Comparison of ENCODE assay signal across 25 cellular contexts in the genomic region with DNA sequence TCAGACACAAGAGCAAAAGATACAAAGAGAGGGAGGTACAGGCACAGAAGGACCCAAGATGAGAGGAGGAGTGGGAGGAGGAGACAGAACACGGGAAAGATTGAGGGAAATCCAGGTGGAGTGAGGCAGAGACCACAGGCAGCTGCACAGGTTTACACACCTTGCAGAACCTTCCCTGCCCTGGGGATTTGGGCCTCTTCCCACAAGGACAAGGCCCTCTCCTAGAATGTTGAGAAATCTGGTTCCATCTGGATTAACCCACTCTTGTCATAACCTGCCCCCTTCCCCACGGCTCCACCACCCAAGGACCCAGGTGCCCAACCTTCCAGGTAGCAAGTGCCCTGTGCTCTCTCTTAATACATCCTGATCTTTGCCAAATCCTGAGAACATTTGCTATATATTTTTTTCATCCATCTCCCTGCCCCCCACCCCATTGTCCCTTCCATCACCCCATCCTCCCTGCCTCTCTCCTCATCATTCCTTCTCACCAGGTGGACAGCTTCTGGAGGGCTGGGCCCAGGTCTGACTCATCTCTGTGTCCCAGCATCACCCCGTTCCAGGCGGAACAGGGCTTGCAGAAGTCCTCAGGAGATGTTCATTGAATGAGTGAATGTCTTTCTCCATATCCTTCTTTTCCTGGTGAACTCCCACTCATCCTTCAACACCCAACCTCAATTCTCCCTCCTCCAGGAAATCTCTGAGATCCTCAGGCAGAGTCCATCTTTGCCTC. TPM values are rescaled to one million over a fixed set of nuclear protein-coding genes. Genes with fewer than 3 reads are reported as not detected.
DNase-seq lines count a peak whose midpoint lies in the region; ATAC-seq, FAIRE-seq and TF ChIP-seq lines count a peak whose summit lies in the region.
"Had no signal": no experiment of that assay in that cellular context is flagged by ENCODE, and none has a peak within 500 bp of the region (broad histone marks: within the 10 kb centered on the region; RNA-seq: fewer than 3 reads in every experiment).

No MANE protein-coding gene starts in this region.

- FAIRE-seq in bronchial epithelial cell (lab: Jason Lieb, UNC): peak; percentile 90
- FAIRE-seq: GM12891, HepG2, K562 had no signal

- no peaks in the 10 kb centered on the region for H3K9me2 ChIP-seq in PC-3 (replicated peaks; ENCODE audit: low read length)

- peak overlapping the region; percentile 60 for H3K27ac Mint-ChIP-seq in type B pancreatic cell
- H3K27ac Mint-ChIP-seq in CD8-positive, alpha-beta T cell: no peak overlapping the region
- H3K27ac Mint-ChIP-seq: CD4-positive, alpha-beta memory T cell had no signal

- POLR2A ChIA-PET in PC-3 (lab: Charles Lee; ENCODE audit: unreplicated experiment): no interaction called here
- POLR2A ChIA-PET in CD8-positive, alpha-beta T cell (lab: Charles Lee): no interaction called here

- no TSS peak for BruUV-seq in PC-3 (replicated peaks; lab: Mats Ljungman, UMichigan)

- intact Hi-C loops in PC-3 (cut with micrococcal nuclease): no loop called here
- intact Hi-C loops in CD8-positive, alpha-beta T cell (cut with DNase I, micrococcal nuclease): no loop called here

- H3K27me3 Mint-ChIP-seq in type B pancreatic cell: peaks cover 62% of the 10 kb centered on the region
- H3K27me3 Mint-ChIP-seq in CD8-positive, alpha-beta T cell (ENCODE audit: low read depth): peaks cover 41% of the 10 kb centered on the region

- no peak for TF ChIP-seq CTCF in PC-3 (conservative IDR thresholded peaks at IDR 0.05; ENCODE audit: low read depth, low read length)
- TF ChIP-seq CTCF in bronchial epithelial cell (IDR thresholded peaks at IDR 0.05; ENCODE audit: insufficient read depth, low read length, severe bottlenecking): no peak
- no peak for TF ChIP-seq CTCF in foreskin keratinocyte (conservative IDR thresholded peaks at IDR 0.05)
- no peak for TF ChIP-seq CTCF in type B pancreatic cell (conservative IDR thresholded peaks at IDR 0.05)
- TF ChIP-seq CTCF in CD8-positive, alpha-beta T cell (IDR thresholded peaks at IDR 0.05): no peak

- H3K4me1 Mint-ChIP-seq in type B pancreatic cell (ENCODE audit: unreplicated experiment): no peaks in the 10 kb centered on the region
- no peaks in the 10 kb centered on the region for H3K4me1 Mint-ChIP-seq in CD8-positive, alpha-beta T cell (ENCODE audit: low read depth)
- H3K4me1 Mint-ChIP-seq: CD4-positive, alpha-beta memory T cell had no signal

- H3K36me3 Mint-ChIP-seq in type B pancreatic cell: no peaks in the 10 kb centered on the region
- no peaks in the 10 kb centered on the region for H3K36me3 Mint-ChIP-seq in CD8-positive, alpha-beta T cell
- H3K36me3 Mint-ChIP-seq: CD4-positive, alpha-beta memory T cell had no signal

- H3K27ac ChIP-seq in PC-3 (ENCODE audit: low read length): no peak overlapping the region
- H3K27ac ChIP-seq in foreskin keratinocyte: peak overlapping the region; percentile 94
- H3K27ac ChIP-seq in CD8-positive, alpha-beta T cell (ENCODE audit: low read depth, low read length): no peak overlapping the region
- H3K27ac ChIP-seq: BLaER1, GM23248, SJCRH30 had no signal

- ATAC-seq in PC-3 (no peak; the same call in 1 of the 2 replicates), foreskin keratinocyte (peak; percentile 91), HG02840 (IDR thresholded peaks at IDR 0.05; ENCODE audit: low FRiP score, unreplicated experiment) (no peak)
- ATAC-seq in CD8-positive, alpha-beta T cell: no peak
- ATAC-seq: HepG2, K562, Panc1 had no signal

- H3K9me3 ChIP-seq in PC-3 (ENCODE audit: low read length): 0 out of 2 replicates have a peak, but pooled peaks cover 4% of the 10 kb centered on the region
- H3K9me3 ChIP-seq in CD8-positive, alpha-beta T cell (ENCODE audit: low read length): no peaks in the 10 kb centered on the region
- H3K9me3 ChIP-seq: BLaER1, SJCRH30 had no signal

- no peak overlapping the region for H3K9ac ChIP-seq in PC-3 (ENCODE audit: low read length)
- H3K9ac ChIP-seq: BLaER1, GM23248 had no signal

- peak; percentile 43 for DNase-seq in PC-3
- peak; percentile 70 for DNase-seq in bronchial epithelial cell (ENCODE audit: low read depth)
- DNase-seq in foreskin keratinocyte: peak; percentile 82 to 88
- no peak for DNase-seq in type B pancreatic cell (ENCODE audit: extremely low spot score, unreplicated experiment)
- no peak for DNase-seq in CD8-positive, alpha-beta T cell
- no peak for DNase-seq in DMS 273 treated with DMSO at 0.1 percent for 48 hours (lab: John Stamatoyannopoulos, UW)
- DNase-seq: CD4-positive, alpha-beta memory T cell; DMS153; GM23248; HCEC 1CT; MM.1S; NCI-H1048; NCI-H1417 treated with DMSO at 0.1 percent for 48 hours; NCI-H187; NCI-H446 treated with DMSO at 0.1 percent for 48 hours; NCI-H526 treated with DMSO at 0.1 percent for 48 hours; SJCRH30 had no signal

- H3F3A ChIP-seq in PC-3 (ENCODE audit: low read length, unreplicated experiment): no peaks in the 10 kb centered on the region

- no peak overlapping the region for H2AFZ ChIP-seq in PC-3 (ENCODE audit: low read length)
- H2AFZ ChIP-seq: GM23248 had no signal

- H3K9me3 Mint-ChIP-seq in type B pancreatic cell: no peaks in the 10 kb centered on the region
- no peaks in the 10 kb centered on the region for H3K9me3 Mint-ChIP-seq in CD8-positive, alpha-beta T cell

- H3K4me3 Mint-ChIP-seq in type B pancreatic cell: no peak overlapping the region
- no peak overlapping the region for H3K4me3 Mint-ChIP-seq in CD8-positive, alpha-beta T cell
- H3K4me3 Mint-ChIP-seq: CD4-positive, alpha-beta memory T cell had no signal

- no peaks in the 10 kb centered on the region for H4K20me1 ChIP-seq in PC-3 (ENCODE audit: low read length)
- H4K20me1 ChIP-seq: BLaER1 had no signal

- no peak overlapping the region for H3K4me2 ChIP-seq in PC-3 (ENCODE audit: low read length)
- H3K4me2 ChIP-seq: BLaER1 had no signal

- no peak overlapping the region for H3K4me3 ChIP-seq in PC-3 (ENCODE audit: low read length)
- no peak overlapping the region for H3K4me3 ChIP-seq in bronchial epithelial cell (ENCODE audit: low read depth, low read length)
- no peak overlapping the region for H3K4me3 ChIP-seq in CD8-positive, alpha-beta T cell (ENCODE audit: low read depth, low read length)
- H3K4me3 ChIP-seq: BLaER1, GM23248, K562, SJCRH30 had no signal

- H3K36me3 ChIP-seq in PC-3 (ENCODE audit: low read depth, low read length) (no peaks in the 10 kb centered on the region), bronchial epithelial cell (ENCODE audit: control insufficient read depth, insufficient read depth, low read length) (no peaks in the 10 kb centered on the region)
- H3K36me3 ChIP-seq in CD8-positive, alpha-beta T cell (ENCODE audit: insufficient read depth, low read length): no peaks in the 10 kb centered on the region
- H3K36me3 ChIP-seq: BLaER1, SJCRH30 had no signal

- peaks cover 19% of the 10 kb centered on the region; the same call in 1 of the 2 replicates for H3K4me1 ChIP-seq in PC-3 (ENCODE audit: insufficient read depth, low read length)
- peaks cover 13% of the 10 kb centered on the region for H3K4me1 ChIP-seq in foreskin keratinocyte
- no peaks in the 10 kb centered on the region for H3K4me1 ChIP-seq in CD8-positive, alpha-beta T cell (ENCODE audit: insufficient read depth, low read length)
- H3K4me1 ChIP-seq: SJCRH30 had no signal

- H3K27me3 ChIP-seq in PC-3 (ENCODE audit: low read length) (no peaks in the 10 kb centered on the region), bronchial epithelial cell (ENCODE audit: control insufficient read depth, insufficient read depth, low read length) (no peaks in the 10 kb centered on the region), foreskin keratinocyte (no peaks in the 10 kb centered on the region)
- H3K27me3 ChIP-seq in CD8-positive, alpha-beta T cell (ENCODE audit: insufficient read depth, low read length): peaks cover 4% of the 10 kb centered on the region
- H3K27me3 ChIP-seq: BLaER1 had no signal

- CTCF ChIA-PET in PC-3 (lab: Charles Lee): no interaction called here
- CTCF ChIA-PET in CD8-positive, alpha-beta T cell (lab: Charles Lee): no interaction called here

- no peaks in the 10 kb centered on the region for H3K79me2 ChIP-seq in PC-3 (ENCODE audit: low read length)

RNA-seq across cellular contexts. Expression of a gene that starts 8.8 kb away (rescaled TPM):
- total RNA-seq in PC-3 (2014; rRNA removed) (2.3 TPM in 1 of 2 replicates, not detected in the other), bronchial epithelial cell (7.6 and 91.1 TPM in 2 replicates), foreskin keratinocyte (88.9 and 91.7 TPM in 2 replicates), type B pancreatic cell (ENCODE audit: low replicate concordance) (2.6 and 12.0 TPM in 2 replicates)
- polyA plus RNA-seq in foreskin keratinocyte: 114 and 124 TPM in 2 replicates
- not detected for total RNA-seq in CD8-positive, alpha-beta T cell
- total RNA-seq: CD4-positive, alpha-beta memory T cell; G401; GM23248; HepG2; LHCN-M2; SJCRH30 had no signal
- polyA plus RNA-seq: CD4-positive, alpha-beta memory T cell; GM23248; HepG2 had no signal

RNA-seq across cellular contexts. Expression of a gene that starts 9.3 kb away (rescaled TPM):
- total RNA-seq in PC-3 (2014; rRNA removed) (1.2 and 2.9 TPM in 2 replicates), bronchial epithelial cell (6.6 and 28.0 TPM in 2 replicates), foreskin keratinocyte (23.5 and 104 TPM in 2 replicates), type B pancreatic cell (ENCODE audit: low replicate concordance) (1.8 and 2.2 TPM in 2 replicates)
- polyA plus RNA-seq in foreskin keratinocyte: 38.6 and 179 TPM in 2 replicates
- not detected for total RNA-seq in CD8-positive, alpha-beta T cell
- total RNA-seq: CD4-positive, alpha-beta memory T cell; G401; GM23248; HepG2; LHCN-M2; SJCRH30 had no signal
- polyA plus RNA-seq: CD4-positive, alpha-beta memory T cell; GM23248; HepG2; K562 had no signal

RNA-seq across cellular contexts. Expression of a gene that starts 16.2 kb away (rescaled TPM):
- total RNA-seq in PC-3 (2014; rRNA removed): 0.23 TPM in 1 of 2 replicates, not detected in the other
- total RNA-seq in bronchial epithelial cell: 1.6 and 52.0 TPM in 2 replicates
- total RNA-seq in foreskin keratinocyte: 3.7 and 7.5 TPM in 2 replicates
- polyA plus RNA-seq in foreskin keratinocyte: 4.2 and 7.3 TPM in 2 replicates
- total RNA-seq in type B pancreatic cell (ENCODE audit: low replicate concordance): 1.3 and 1.4 TPM in 2 replicates
- not detected for total RNA-seq in CD8-positive, alpha-beta T cell
- total RNA-seq: CD4-positive, alpha-beta memory T cell; G401; GM23248; HepG2; K562; LHCN-M2; SJCRH30 had no signal
- polyA plus RNA-seq: CD4-positive, alpha-beta memory T cell; GM23248; HepG2; K562 had no signal

RNA-seq across cellular contexts. Expression of a gene that starts 24.6 kb away (rescaled TPM):
- total RNA-seq in PC-3 (2014; rRNA removed) (not detected in 2 replicates), bronchial epithelial cell (26.1 TPM in 1 of 2 replicates, not detected in the other), foreskin keratinocyte (0.17 TPM in 1 of 2 replicates, not detected in the other), type B pancreatic cell (ENCODE audit: low replicate concordance) (0.83 and 1.6 TPM in 2 replicates)
- 0.07 and 0.10 TPM in 2 replicates for polyA plus RNA-seq in foreskin keratinocyte
- not detected for total RNA-seq in CD8-positive, alpha-beta T cell
- total RNA-seq: CD4-positive, alpha-beta memory T cell; G401; GM23248; HepG2; K562; LHCN-M2; SJCRH30 had no signal
- polyA plus RNA-seq: CD4-positive, alpha-beta memory T cell; GM23248; HepG2; K562 had no signal

RNA-seq across cellular contexts. Expression of a gene that starts 26.5 kb away (rescaled TPM):
- total RNA-seq in PC-3 (2014; rRNA removed) (0.23 and 3.6 TPM in 2 replicates), bronchial epithelial cell (3.9 and 20.0 TPM in 2 replicates), foreskin keratinocyte (6.3 and 8.1 TPM in 2 replicates), type B pancreatic cell (ENCODE audit: low replicate concordance) (0.36 TPM in 1 of 2 replicates, not detected in the other)
- 6.3 and 6.4 TPM in 2 replicates for polyA plus RNA-seq in foreskin keratinocyte
- not detected for total RNA-seq in CD8-positive, alpha-beta T cell
- total RNA-seq: CD4-positive, alpha-beta memory T cell; G401; GM23248; HepG2; K562; LHCN-M2; SJCRH30 had no signal
- polyA plus RNA-seq: CD4-positive, alpha-beta memory T cell; GM23248; HepG2 had no signal

Comparison
In these comparisons a context has a peak if more than half of its experiments do, and no peak if none do; other contexts are left out.
1. DNase-seq: peak in PC-3 (single experiment), bronchial epithelial cell (single experiment) and foreskin keratinocyte (2 of 2); none in type B pancreatic cell (single experiment), CD8-positive, alpha-beta T cell (0 of 7) and DMS 273 treated with DMSO at 0.1 percent for 48 hours (single experiment).